In the genomic region with DNA sequence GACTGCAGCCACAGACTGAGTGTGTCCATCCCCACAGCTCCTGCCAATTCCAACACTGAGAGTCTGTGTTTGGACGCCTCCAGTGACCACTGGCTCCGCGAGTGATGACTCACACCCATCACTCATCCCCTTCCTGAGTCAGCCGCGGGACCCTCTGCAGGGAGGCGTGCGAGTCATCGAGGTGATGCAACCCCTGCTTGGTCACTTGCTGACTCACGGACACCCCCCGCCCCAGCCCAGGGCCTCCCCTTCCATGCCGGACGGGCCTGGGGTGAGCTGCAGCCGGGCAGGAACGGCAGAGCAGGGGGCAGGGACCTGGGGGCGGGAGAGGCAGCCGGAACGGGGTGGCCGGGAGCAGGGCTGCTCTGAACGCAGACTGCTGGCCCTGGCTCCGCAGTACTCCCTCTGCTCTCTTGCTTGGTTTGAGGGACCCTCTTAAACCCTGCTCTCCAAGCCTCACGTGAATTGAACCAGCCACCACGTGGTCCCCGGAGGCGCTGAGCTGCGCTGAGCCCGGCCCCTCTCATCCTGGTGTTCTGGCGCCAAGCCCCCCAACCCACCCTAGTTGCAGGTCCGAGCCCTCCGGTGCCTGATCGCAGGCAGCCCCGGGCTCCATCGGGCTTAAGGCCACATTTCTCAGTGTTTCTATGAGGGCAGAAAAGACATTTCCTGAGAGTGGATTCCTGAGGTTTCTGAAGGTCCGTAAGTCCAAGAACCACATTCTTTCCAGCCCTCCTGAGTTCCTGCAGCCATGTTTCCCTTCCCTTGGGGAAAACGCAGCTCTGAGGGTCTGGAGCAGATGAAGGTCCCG, we compare ENCODE assay signal across 1 cellular context.
TF ChIP-seq lines count a peak whose summit lies in the region.

No MANE protein-coding gene starts in this region.

TF ChIP-seq in K562, 482 proteins besides CTCF, POLR2A, EP300 and RAD21 (continued from another document and continues in another):
- TF ChIP-seq, protein P1, sequence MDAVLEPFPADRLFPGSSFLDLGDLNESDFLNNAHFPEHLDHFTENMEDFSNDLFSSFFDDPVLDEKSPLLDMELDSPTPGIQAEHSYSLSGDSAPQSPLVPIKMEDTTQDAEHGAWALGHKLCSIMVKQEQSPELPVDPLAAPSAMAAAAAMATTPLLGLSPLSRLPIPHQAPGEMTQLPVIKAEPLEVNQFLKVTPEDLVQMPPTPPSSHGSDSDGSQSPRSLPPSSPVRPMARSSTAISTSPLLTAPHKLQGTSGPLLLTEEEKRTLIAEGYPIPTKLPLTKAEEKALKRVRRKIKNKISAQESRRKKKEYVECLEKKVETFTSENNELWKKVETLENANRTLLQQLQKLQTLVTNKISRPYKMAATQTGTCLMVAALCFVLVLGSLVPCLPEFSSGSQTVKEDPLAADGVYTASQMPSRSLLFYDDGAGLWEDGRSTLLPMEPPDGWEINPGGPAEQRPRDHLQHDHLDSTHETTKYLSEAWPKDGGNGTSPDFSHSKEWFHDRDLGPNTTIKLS (IDR thresholded peaks at IDR 0.05; ENCODE audit: borderline replicate concordance, low read depth): 0 out of 2 replicates have a peak, but pooled peaks have one; percentile 28
- TF ChIP-seq NR2C2 (CRISPR knock-in tag; IDR thresholded peaks at IDR 0.05) (no peak), NR2C2 (tag; IDR thresholded peaks at IDR 0.05) (0 out of 2 replicates have a peak, but pooled peaks have one; percentile 41), PHB (CRISPR knock-in tag; IDR thresholded peaks at IDR 0.05) (no peak), ZKSCAN8 (CRISPR knock-in tag; IDR thresholded peaks at IDR 0.05) (0 out of 2 replicates have a peak, but pooled peaks have one; percentile 47), CBX1 (IDR thresholded peaks at IDR 0.05; ENCODE audit: low read depth) (peak; percentile 81; the same call in 1 of the 2 replicates), ZKSCAN1 (IDR thresholded peaks at IDR 0.05; ENCODE audit: low read depth, low read length) (0 out of 2 replicates have a peak, but pooled peaks have one; percentile 33), SRSF7 (optimal IDR thresholded peaks at IDR 0.05; ENCODE audit: low read depth, low read length) (no peak), RNF2 (IDR thresholded peaks at IDR 0.05) (peak; percentile 95), RBM22 (IDR thresholded peaks at IDR 0.05; ENCODE audit: low read depth, low read length, poor library complexity, severe bottlenecking) (no peak), POLR2B (IDR thresholded peaks at IDR 0.05; ENCODE audit: low read depth, partially characterized antibody) (peak; percentile 69), JUNB (CRISPR knock-in tag; conservative IDR thresholded peaks at IDR 0.05) (peak; percentile 98), CBX3 (IDR thresholded peaks at IDR 0.05; ENCODE audit: borderline replicate concordance in 1 of 2, low read length in 2 of 2) (peak in 1 of 2 experiments; percentile 75; a peak in 1 of 3 replicates), HCFC1 (IDR thresholded peaks at IDR 0.05; ENCODE audit: low read depth, low read length) (peak; percentile 42; the same call in 1 of the 2 replicates), BDP1 (IDR thresholded peaks at IDR 0.05; ENCODE audit: insufficient read depth, insufficient read length) (no peak), GATAD2A (IDR thresholded peaks at IDR 0.05) (peak; percentile 91), MBD2 (IDR thresholded peaks at IDR 0.05; ENCODE audit: borderline replicate concordance, low read depth) (peak; percentile 84), LCOR (CRISPR knock-in tag; IDR thresholded peaks at IDR 0.05) (peak; percentile 93), NFE2L1 (tag; IDR thresholded peaks at IDR 0.05; ENCODE audit: borderline replicate concordance, low read depth) (no peak)
- TF ChIP-seq, protein P2, sequence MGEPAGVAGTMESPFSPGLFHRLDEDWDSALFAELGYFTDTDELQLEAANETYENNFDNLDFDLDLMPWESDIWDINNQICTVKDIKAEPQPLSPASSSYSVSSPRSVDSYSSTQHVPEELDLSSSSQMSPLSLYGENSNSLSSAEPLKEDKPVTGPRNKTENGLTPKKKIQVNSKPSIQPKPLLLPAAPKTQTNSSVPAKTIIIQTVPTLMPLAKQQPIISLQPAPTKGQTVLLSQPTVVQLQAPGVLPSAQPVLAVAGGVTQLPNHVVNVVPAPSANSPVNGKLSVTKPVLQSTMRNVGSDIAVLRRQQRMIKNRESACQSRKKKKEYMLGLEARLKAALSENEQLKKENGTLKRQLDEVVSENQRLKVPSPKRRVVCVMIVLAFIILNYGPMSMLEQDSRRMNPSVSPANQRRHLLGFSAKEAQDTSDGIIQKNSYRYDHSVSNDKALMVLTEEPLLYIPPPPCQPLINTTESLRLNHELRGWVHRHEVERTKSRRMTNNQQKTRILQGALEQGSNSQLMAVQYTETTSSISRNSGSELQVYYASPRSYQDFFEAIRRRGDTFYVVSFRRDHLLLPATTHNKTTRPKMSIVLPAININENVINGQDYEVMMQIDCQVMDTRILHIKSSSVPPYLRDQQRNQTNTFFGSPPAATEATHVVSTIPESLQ (CRISPR knock-in tag; IDR thresholded peaks at IDR 0.05): peak; percentile 86; the same call in 1 of the 2 replicates
- TF ChIP-seq, protein P3, sequence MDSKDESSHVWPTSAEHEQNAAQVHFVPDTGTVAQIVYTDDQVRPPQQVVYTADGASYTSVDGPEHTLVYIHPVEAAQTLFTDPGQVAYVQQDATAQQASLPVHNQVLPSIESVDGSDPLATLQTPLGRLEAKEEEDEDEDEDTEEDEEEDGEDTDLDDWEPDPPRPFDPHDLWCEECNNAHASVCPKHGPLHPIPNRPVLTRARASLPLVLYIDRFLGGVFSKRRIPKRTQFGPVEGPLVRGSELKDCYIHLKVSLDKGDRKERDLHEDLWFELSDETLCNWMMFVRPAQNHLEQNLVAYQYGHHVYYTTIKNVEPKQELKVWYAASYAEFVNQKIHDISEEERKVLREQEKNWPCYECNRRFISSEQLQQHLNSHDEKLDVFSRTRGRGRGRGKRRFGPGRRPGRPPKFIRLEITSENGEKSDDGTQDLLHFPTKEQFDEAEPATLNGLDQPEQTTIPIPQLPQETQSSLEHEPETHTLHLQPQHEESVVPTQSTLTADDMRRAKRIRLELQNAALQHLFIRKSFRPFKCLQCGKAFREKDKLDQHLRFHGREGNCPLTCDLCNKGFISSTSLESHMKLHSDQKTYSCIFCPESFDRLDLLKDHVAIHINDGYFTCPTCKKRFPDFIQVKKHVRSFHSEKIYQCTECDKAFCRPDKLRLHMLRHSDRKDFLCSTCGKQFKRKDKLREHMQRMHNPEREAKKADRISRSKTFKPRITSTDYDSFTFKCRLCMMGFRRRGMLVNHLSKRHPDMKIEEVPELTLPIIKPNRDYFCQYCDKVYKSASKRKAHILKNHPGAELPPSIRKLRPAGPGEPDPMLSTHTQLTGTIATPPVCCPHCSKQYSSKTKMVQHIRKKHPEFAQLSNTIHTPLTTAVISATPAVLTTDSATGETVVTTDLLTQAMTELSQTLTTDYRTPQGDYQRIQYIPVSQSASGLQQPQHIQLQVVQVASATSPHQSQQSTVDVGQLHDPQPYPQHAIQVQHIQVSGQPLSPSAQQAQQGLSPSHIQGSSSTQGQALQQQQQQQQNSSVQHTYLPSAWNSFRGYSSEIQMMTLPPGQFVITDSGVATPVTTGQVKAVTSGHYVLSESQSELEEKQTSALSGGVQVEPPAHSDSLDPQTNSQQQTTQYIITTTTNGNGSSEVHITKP (IDR thresholded peaks at IDR 0.05; ENCODE audit: partially characterized antibody): peak; percentile 27
- TF ChIP-seq, protein P4, sequence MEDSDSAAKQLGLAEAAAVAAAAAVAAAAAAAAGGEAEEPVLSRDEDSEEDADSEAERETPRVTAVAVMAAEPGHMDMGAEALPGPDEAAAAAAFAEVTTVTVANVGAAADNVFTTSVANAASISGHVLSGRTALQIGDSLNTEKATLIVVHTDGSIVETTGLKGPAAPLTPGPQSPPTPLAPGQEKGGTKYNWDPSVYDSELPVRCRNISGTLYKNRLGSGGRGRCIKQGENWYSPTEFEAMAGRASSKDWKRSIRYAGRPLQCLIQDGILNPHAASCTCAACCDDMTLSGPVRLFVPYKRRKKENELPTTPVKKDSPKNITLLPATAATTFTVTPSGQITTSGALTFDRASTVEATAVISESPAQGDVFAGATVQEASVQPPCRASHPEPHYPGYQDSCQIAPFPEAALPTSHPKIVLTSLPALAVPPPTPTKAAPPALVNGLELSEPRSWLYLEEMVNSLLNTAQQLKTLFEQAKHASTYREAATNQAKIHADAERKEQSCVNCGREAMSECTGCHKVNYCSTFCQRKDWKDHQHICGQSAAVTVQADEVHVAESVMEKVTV (CRISPR knock-in tag; IDR thresholded peaks at IDR 0.05): no peak
- TF ChIP-seq, protein P5, sequence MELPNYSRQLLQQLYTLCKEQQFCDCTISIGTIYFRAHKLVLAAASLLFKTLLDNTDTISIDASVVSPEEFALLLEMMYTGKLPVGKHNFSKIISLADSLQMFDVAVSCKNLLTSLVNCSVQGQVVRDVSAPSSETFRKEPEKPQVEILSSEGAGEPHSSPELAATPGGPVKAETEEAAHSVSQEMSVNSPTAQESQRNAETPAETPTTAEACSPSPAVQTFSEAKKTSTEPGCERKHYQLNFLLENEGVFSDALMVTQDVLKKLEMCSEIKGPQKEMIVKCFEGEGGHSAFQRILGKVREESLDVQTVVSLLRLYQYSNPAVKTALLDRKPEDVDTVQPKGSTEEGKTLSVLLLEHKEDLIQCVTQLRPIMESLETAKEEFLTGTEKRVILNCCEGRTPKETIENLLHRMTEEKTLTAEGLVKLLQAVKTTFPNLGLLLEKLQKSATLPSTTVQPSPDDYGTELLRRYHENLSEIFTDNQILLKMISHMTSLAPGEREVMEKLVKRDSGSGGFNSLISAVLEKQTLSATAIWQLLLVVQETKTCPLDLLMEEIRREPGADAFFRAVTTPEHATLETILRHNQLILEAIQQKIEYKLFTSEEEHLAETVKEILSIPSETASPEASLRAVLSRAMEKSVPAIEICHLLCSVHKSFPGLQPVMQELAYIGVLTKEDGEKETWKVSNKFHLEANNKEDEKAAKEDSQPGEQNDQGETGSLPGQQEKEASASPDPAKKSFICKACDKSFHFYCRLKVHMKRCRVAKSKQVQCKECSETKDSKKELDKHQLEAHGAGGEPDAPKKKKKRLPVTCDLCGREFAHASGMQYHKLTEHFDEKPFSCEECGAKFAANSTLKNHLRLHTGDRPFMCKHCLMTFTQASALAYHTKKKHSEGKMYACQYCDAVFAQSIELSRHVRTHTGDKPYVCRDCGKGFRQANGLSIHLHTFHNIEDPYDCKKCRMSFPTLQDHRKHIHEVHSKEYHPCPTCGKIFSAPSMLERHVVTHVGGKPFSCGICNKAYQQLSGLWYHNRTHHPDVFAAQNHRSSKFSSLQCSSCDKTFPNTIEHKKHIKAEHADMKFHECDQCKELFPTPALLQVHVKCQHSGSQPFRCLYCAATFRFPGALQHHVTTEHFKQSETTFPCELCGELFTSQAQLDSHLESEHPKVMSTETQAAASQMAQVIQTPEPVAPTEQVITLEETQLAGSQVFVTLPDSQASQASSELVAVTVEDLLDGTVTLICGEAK (IDR thresholded peaks at IDR 0.05): 0 out of 2 replicates have a peak, but pooled peaks have one; percentile 47
- TF ChIP-seq, protein P5 (CRISPR knock-in tag; IDR thresholded peaks at IDR 0.05): no peak; the same call in 1 of the 2 replicates
- TF ChIP-seq, protein P6, sequence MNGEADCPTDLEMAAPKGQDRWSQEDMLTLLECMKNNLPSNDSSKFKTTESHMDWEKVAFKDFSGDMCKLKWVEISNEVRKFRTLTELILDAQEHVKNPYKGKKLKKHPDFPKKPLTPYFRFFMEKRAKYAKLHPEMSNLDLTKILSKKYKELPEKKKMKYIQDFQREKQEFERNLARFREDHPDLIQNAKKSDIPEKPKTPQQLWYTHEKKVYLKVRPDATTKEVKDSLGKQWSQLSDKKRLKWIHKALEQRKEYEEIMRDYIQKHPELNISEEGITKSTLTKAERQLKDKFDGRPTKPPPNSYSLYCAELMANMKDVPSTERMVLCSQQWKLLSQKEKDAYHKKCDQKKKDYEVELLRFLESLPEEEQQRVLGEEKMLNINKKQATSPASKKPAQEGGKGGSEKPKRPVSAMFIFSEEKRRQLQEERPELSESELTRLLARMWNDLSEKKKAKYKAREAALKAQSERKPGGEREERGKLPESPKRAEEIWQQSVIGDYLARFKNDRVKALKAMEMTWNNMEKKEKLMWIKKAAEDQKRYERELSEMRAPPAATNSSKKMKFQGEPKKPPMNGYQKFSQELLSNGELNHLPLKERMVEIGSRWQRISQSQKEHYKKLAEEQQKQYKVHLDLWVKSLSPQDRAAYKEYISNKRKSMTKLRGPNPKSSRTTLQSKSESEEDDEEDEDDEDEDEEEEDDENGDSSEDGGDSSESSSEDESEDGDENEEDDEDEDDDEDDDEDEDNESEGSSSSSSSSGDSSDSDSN (IDR thresholded peaks at IDR 0.05; ENCODE audit: borderline replicate concordance in 1 of 2, low read depth in 2 of 2, low read length in 2 of 2): peak; percentile 88 to 89; a peak in 3 of 4 replicates
- TF ChIP-seq, protein P7, sequence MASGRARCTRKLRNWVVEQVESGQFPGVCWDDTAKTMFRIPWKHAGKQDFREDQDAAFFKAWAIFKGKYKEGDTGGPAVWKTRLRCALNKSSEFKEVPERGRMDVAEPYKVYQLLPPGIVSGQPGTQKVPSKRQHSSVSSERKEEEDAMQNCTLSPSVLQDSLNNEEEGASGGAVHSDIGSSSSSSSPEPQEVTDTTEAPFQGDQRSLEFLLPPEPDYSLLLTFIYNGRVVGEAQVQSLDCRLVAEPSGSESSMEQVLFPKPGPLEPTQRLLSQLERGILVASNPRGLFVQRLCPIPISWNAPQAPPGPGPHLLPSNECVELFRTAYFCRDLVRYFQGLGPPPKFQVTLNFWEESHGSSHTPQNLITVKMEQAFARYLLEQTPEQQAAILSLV (tag; IDR thresholded peaks at IDR 0.05): peak; percentile 86
- TF ChIP-seq, protein P8, sequence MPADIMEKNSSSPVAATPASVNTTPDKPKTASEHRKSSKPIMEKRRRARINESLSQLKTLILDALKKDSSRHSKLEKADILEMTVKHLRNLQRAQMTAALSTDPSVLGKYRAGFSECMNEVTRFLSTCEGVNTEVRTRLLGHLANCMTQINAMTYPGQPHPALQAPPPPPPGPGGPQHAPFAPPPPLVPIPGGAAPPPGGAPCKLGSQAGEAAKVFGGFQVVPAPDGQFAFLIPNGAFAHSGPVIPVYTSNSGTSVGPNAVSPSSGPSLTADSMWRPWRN (IDR thresholded peaks at IDR 0.05; ENCODE audit: low read depth): peak; percentile 75; the same call in 1 of the 2 replicates
